11 cellular contexts compared by ENCODE assay signal in the genomic region with DNA sequence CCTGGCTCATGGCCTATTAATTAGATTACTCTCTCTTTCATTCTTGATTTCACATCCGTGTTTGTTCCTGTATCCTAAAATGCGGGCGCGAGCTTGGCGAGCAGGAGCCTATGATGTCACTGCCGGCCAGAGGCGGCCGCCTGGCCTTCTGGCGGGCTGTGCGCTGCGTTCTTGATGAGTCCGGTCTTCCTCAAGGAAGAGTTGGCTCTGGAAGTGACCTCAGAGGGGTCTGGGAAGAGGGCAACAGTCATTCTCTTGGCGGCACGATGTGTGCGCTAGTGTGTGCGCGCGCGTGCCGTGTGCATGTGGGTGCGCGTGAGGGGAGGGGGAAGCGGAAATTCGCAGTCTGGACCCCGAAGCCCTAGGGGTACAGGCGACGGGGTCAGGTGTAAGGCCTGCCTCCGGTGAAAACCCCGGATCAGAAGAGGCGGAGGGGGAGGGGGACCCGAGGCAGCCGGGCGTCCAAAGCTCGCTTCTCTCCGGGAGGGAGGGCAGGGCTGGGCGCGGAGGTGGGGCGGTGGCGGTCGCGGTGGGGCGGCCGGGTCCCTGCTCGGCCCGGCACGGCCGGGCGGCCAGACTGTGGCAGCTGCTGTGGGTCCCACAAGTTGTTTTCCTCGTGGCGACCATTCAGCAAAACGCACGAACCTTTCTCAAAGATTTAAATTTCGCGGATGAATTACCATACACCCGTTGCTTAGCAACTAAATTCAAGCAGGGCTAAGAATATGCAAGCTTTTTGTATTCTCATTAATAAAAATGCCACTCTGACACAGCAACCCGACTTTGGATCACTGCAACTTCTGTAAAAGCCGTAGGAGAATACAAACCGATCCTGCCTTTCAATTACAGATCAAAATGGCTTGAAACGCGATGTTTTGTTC. TPM values are rescaled to one million over a fixed set of nuclear protein-coding genes. Genes with fewer than 3 reads are reported as not detected.
DNase-seq lines count a peak whose midpoint lies in the region; ATAC-seq and FAIRE-seq lines count a peak whose summit lies in the region.
"Had no signal": no experiment of that assay in that cellular context is flagged by ENCODE, and none has a peak within 500 bp of the region (broad histone marks: within the 10 kb centered on the region; RNA-seq: fewer than 3 reads in every experiment).

No MANE protein-coding gene starts in this region.

- peaks cover 2% of the 10 kb centered on the region for H3K36me3 Mint-ChIP-seq in T-helper 1 cell treated with Interleukin-12 subunit alpha and Interleukin-12 subunit beta and Interleukin-4 antibody, amounts not matched to agents 30 μg/mL and 1 μg/mL, for 36 hours (ENCODE audit: low read depth)
- peaks cover 3% of the 10 kb centered on the region for H3K36me3 Mint-ChIP-seq in activated CD4-positive, alpha-beta memory T cell treated with anti-CD3 and anti-CD28 coated beads, Interleukin-2, amount 10 ng/mL, durations not matched to agents 7 days and 5 days (ENCODE audit: low read depth)

- H3K27ac Mint-ChIP-seq in T-helper 1 cell treated with Interleukin-12 subunit alpha and Interleukin-12 subunit beta and Interleukin-4 antibody, amounts not matched to agents 30 μg/mL and 1 μg/mL, for 36 hours, result peak overlapping the region; percentile 62
- peak overlapping the region; percentile 40 for H3K27ac Mint-ChIP-seq in activated CD4-positive, alpha-beta memory T cell treated with anti-CD3 and anti-CD28 coated beads, Interleukin-2, amount 10 ng/mL, durations not matched to agents 7 days and 5 days

- CTCF ChIA-PET in activated CD4-positive, alpha-beta memory T cell treated with anti-CD3 and anti-CD28 coated beads, Interleukin-2, amount 10 ng/mL, durations not matched to agents 7 days and 5 days (lab: Charles Lee), result interaction anchor here (2.8 kb wide), 1 partner anchor 12 kb away, joined by 14 read pairs; no protein-coding TSS in a partner anchor

- no peaks in the 10 kb centered on the region for H3K9me3 Mint-ChIP-seq in T-helper 1 cell treated with Interleukin-12 subunit alpha and Interleukin-12 subunit beta and Interleukin-4 antibody, amounts not matched to agents 30 μg/mL and 1 μg/mL, for 36 hours
- H3K9me3 Mint-ChIP-seq in activated CD4-positive, alpha-beta memory T cell treated with anti-CD3 and anti-CD28 coated beads, Interleukin-2, amount 10 ng/mL, durations not matched to agents 7 days and 5 days, result no peaks in the 10 kb centered on the region

- DNase-seq in T-helper 1 cell (no peak), skeletal muscle cell (ENCODE audit: low read depth) (no peak), RCC 7860 (ENCODE audit: low spot score) (no peak)
- no peak for DNase-seq in activated CD4-positive, alpha-beta memory T cell treated with anti-CD3 and anti-CD28 coated beads, Interleukin-2, amount 10 ng/mL, durations not matched to agents 7 days and 5 days
- DNase-seq: NCI-H187 treated with DMSO at 0.1 percent for 48 hours had no signal

- H3K4me3 Mint-ChIP-seq in T-helper 1 cell treated with Interleukin-12 subunit alpha and Interleukin-12 subunit beta and Interleukin-4 antibody, amounts not matched to agents 30 μg/mL and 1 μg/mL, for 36 hours, result no peak overlapping the region
- H3K4me3 Mint-ChIP-seq in activated CD4-positive, alpha-beta memory T cell treated with anti-CD3 and anti-CD28 coated beads, Interleukin-2, amount 10 ng/mL, durations not matched to agents 7 days and 5 days, result no peak overlapping the region
- H3K4me3 Mint-ChIP-seq: central memory CD8-positive, alpha-beta T cell had no signal

- no peak for FAIRE-seq in RCC 7860 (lab: Jason Lieb, UNC)

- H3K4me3 ChIP-seq in iPS-11a (ENCODE audit: low read depth, low read length) (peak overlapping the region; percentile 48), skeletal muscle cell (ENCODE audit: low read depth, low read length) (peak overlapping the region; percentile 24)

- no peak for ATAC-seq in GM18511 (IDR thresholded peaks at IDR 0.05; ENCODE audit: unreplicated experiment)
- ATAC-seq in GM19324 (IDR thresholded peaks at IDR 0.05; ENCODE audit: low FRiP score, unreplicated experiment), result no peak

- peaks cover 7% of the 10 kb centered on the region for H3K4me1 Mint-ChIP-seq in T-helper 1 cell treated with Interleukin-12 subunit alpha and Interleukin-12 subunit beta and Interleukin-4 antibody, amounts not matched to agents 30 μg/mL and 1 μg/mL, for 36 hours (ENCODE audit: low read depth)
- H3K4me1 Mint-ChIP-seq in activated CD4-positive, alpha-beta memory T cell treated with anti-CD3 and anti-CD28 coated beads, Interleukin-2, amount 10 ng/mL, durations not matched to agents 7 days and 5 days, result peaks cover 5% of the 10 kb centered on the region

- peaks cover 90% of the 10 kb centered on the region for H3K27me3 Mint-ChIP-seq in T-helper 1 cell treated with Interleukin-12 subunit alpha and Interleukin-12 subunit beta and Interleukin-4 antibody, amounts not matched to agents 30 μg/mL and 1 μg/mL, for 36 hours (ENCODE audit: low read depth)
- H3K27me3 Mint-ChIP-seq in activated CD4-positive, alpha-beta memory T cell treated with anti-CD3 and anti-CD28 coated beads, Interleukin-2, amount 10 ng/mL, durations not matched to agents 7 days and 5 days, result peaks cover 88% of the 10 kb centered on the region

- POLR2A ChIA-PET in activated CD4-positive, alpha-beta memory T cell treated with anti-CD3 and anti-CD28 coated beads, Interleukin-2, amount 10 ng/mL, durations not matched to agents 7 days and 5 days (lab: Charles Lee), result no interaction called here

RNA-seq across cellular contexts. Expression of gene POU3F3, which starts 8.4 kb away (rescaled TPM):
- total RNA-seq in activated CD4-positive, alpha-beta memory T cell treated with anti-CD3 and anti-CD28 coated beads, Interleukin-2, amount 10 ng/mL, durations not matched to agents 7 days and 5 days, result not detected
- total RNA-seq: myocyte had no signal
